8 cellular contexts compared by ENCODE assay signal in genomic region chrX:21838937-21839333, GRCh38. TPM values are rescaled to one million over a fixed set of nuclear protein-coding genes. Genes with fewer than 3 reads are reported as not detected.
DNase-seq lines count a peak whose midpoint lies in the region; ATAC-seq and TF ChIP-seq lines count a peak whose summit lies in the region.

No MANE protein-coding gene starts in this region.

- H3K9me3 ChIP-seq in heart right ventricle, result no peaks in the 10 kb centered on the region
- H3K9me3 ChIP-seq in sigmoid colon, result no peaks in the 10 kb centered on the region

- CTCF ChIA-PET in activated B cell treated with CpG ODN at 0.5 μM for 24 hours (lab: Charles Lee), result no interaction called here

- H3K4me1 ChIP-seq in heart right ventricle (peaks cover 0 to 27% (median 11%) of the 10 kb centered on the region in 9 donors), sigmoid colon (peaks cover 0 to 8% (median 3%) of the 10 kb centered on the region in 4 donors)

- ATAC-seq in HG03354 (IDR thresholded peaks at IDR 0.05; ENCODE audit: poor library complexity, severe bottlenecking, unreplicated experiment) (peak; percentile 10), activated B cell treated with CpG ODN at 0.5 μM for 24 hours (ENCODE audit: low read depth) (peak; percentile 15), heart right ventricle (peak in 3 of 8 donors; percentile 20 to 47 (median 40))

- no peak for TF ChIP-seq EP300 in sigmoid colon (IDR thresholded peaks at IDR 0.05)

- TF ChIP-seq POLR2A in sigmoid colon (IDR thresholded peaks at IDR 0.05), result no peak

- DNase-seq in NCI-H1105 treated with DMSO at 0.1 percent for 48 hours (lab: John Stamatoyannopoulos, UW) (peak; percentile 11), NCI-H1105 (lab: John Stamatoyannopoulos, UW) (no peak), activated B cell treated with CpG ODN at 0.5 μM for 24 hours (no peak), heart right ventricle (no peak), sigmoid colon (no peak), D341Med (ENCODE audit: low spot score) (no peak), cortex of kidney (lab: John Stamatoyannopoulos, UW) (no peak)

- peaks cover 6% of the 10 kb centered on the region for H3K36me3 Mint-ChIP-seq in activated B cell treated with CpG ODN at 0.5 μM for 24 hours (ENCODE audit: low read depth)

- WGBS in heart right ventricle, 2 donors, result 0 to 1% methylated on average over 4 of the region's 4 CpGs
- WGBS in sigmoid colon, 2 donors, result 1 to 3% methylated on average over 4 of the region's 4 CpGs

- POLR2A ChIA-PET in activated B cell treated with CpG ODN at 0.5 μM for 24 hours (lab: Charles Lee), result interaction anchor here (0.9 to 1.4 kb wide), 4 partner anchors 11 to 465 kb away, joined by 3 to 7 read pairs (median 6); partner anchors contain the start of gene CNKSR2

- H3K4me3 ChIP-seq in heart right ventricle (peak overlapping the region; percentile 26 to 80 (median 72)), sigmoid colon (peak overlapping the region; percentile 56 to 72 (median 64))

- intact Hi-C loops in activated B cell treated with CpG ODN at 0.5 μM for 24 hours (cut with micrococcal nuclease) (loop anchor here (1.0 to 5.0 kb wide), 7 partner anchors 102 to 1322 kb away; partner anchors contain the start of genes CNKSR2 and SMS), heart right ventricle (cut with DNase I) (loop anchor here in 3 of 10 donors (5.0 to 10.0 kb wide), 3 partner anchors 82 to 136 kb away; partner anchors contain the start of gene SMPX (in 3 of the 3)), sigmoid colon (cut with DNase I) (loop anchor here (5.0 kb wide), 1 partner anchor 128 kb away; no protein-coding TSS in a partner anchor)

- H3K27ac ChIP-seq in heart right ventricle (peak overlapping the region; percentile 39 to 89 (median 86)), sigmoid colon (peak overlapping the region; percentile 70 to 88 (median 81))

- peaks cover 0 to 9% (median 0%) of the 10 kb centered on the region in 9 donors for H3K36me3 ChIP-seq in heart right ventricle
- no peaks in the 10 kb centered on the region for H3K36me3 ChIP-seq in sigmoid colon

- no peak for TF ChIP-seq CTCF in activated B cell treated with CpG ODN at 0.5 μM for 24 hours (IDR thresholded peaks at IDR 0.05)
- TF ChIP-seq CTCF in heart right ventricle (IDR thresholded peaks at IDR 0.05), result no peak
- no peak for TF ChIP-seq CTCF in sigmoid colon (IDR thresholded peaks at IDR 0.05)

- peak overlapping the region; percentile 86 for H3K27ac Mint-ChIP-seq in activated B cell treated with CpG ODN at 0.5 μM for 24 hours

- peaks cover 0 to 34% (median 0%) of the 10 kb centered on the region in 7 donors for H3K27me3 ChIP-seq in heart right ventricle
- no peaks in the 10 kb centered on the region for H3K27me3 ChIP-seq in sigmoid colon

- H3K4me3 Mint-ChIP-seq in activated B cell treated with CpG ODN at 0.5 μM for 24 hours, result peak overlapping the region; percentile 90

- no peaks in the 10 kb centered on the region for H3K27me3 Mint-ChIP-seq in activated B cell treated with CpG ODN at 0.5 μM for 24 hours

- H3K9me3 Mint-ChIP-seq in activated B cell treated with CpG ODN at 0.5 μM for 24 hours, result no peaks in the 10 kb centered on the region

- peaks cover 7% of the 10 kb centered on the region for H3K4me1 Mint-ChIP-seq in activated B cell treated with CpG ODN at 0.5 μM for 24 hours

RNA-seq across cellular contexts. Expression of gene MBTPS2, which starts 0.5 kb away (rescaled TPM):
- total RNA-seq in activated B cell treated with CpG ODN at 0.5 μM for 24 hours, result 7.9 and 9.0 TPM in 2 replicates
- 10 to 100 TPM; 10.6 to 14.2 (median 12.8) TPM for total RNA-seq in heart right ventricle
- 1 to 10 TPM; 2.0 to 4.2 TPM for polyA plus RNA-seq in heart right ventricle
- 10 to 100 TPM in 3 of 4 donors, 1 to 10 TPM in 1; 9.9 to 15.8 (median 12.7) TPM for total RNA-seq in sigmoid colon
- 1 to 10 TPM in 2 of 3 donors, under 1 TPM in 1; under 0.01 to 4.3 (median 1.2) TPM for polyA plus RNA-seq in sigmoid colon

RNA-seq across cellular contexts. Expression of gene YY2, which starts 16.9 kb away (rescaled TPM):
- 1.5 and 2.3 TPM in 2 replicates for total RNA-seq in activated B cell treated with CpG ODN at 0.5 μM for 24 hours
- 1 to 10 TPM in 2 of 10 donors, under 1 TPM in 8; 0.41 to 1.2 (median 0.72) TPM for total RNA-seq in heart right ventricle
- polyA plus RNA-seq in heart right ventricle, result 1 to 10 TPM in 1 of 2 donors, under 1 TPM in 1; 0.61 to 1.4 TPM
- total RNA-seq in sigmoid colon, result 1 to 10 TPM; 2.1 to 4.2 (median 3.0) TPM
- polyA plus RNA-seq in sigmoid colon, result under 1 TPM in 1 of 3 donors, not detected in 2; 0.77 TPM
